ENCODE assay signal across 19 cellular contexts in genomic region chr7:25395976-25396375, GRCh38.
DNase-seq lines count a peak whose midpoint lies in the region; ATAC-seq, FAIRE-seq and TF ChIP-seq lines count a peak whose summit lies in the region.
"Had no signal": no experiment of that assay in that cellular context is flagged by ENCODE, and none has a peak within 500 bp of the region (broad histone marks: within the 10 kb centered on the region; RNA-seq: fewer than 3 reads in every experiment).

No MANE protein-coding gene starts in this region.

- H2AFZ ChIP-seq in H1 (ENCODE audit: low read length) (no peak overlapping the region), mesenchymal stem cell (ENCODE audit: low read depth, low read length) (no peak overlapping the region)

- H3K4me1 ChIP-seq in H1 (replicated peaks in 1 of 4; ENCODE audit: control insufficient read depth in 3 of 4, insufficient read depth in 4 of 4, low read length in 3 of 4) (no peaks in the 10 kb centered on the region), mesenchymal stem cell (ENCODE audit: control insufficient read depth, insufficient read depth, low read depth, low read length) (peaks cover 8% of the 10 kb centered on the region), thyroid gland (peaks cover 0 to 5% of the 10 kb centered on the region in 2 donors)

- H3K27me3 ChIP-seq in H1 (replicated peaks in 1 of 4; ENCODE audit: control insufficient read depth in 3 of 4, extremely low read depth in 1 of 4, insufficient read depth in 3 of 4, low read length in 3 of 4) (no peaks in the 10 kb centered on the region), mesenchymal stem cell (ENCODE audit: control insufficient read depth in 1 of 2, insufficient read depth in 1 of 2, low read length in 2 of 2) (no peaks in the 10 kb centered on the region), thyroid gland (no peaks in the 10 kb centered on the region)

- no peak overlapping the region for H3K56ac ChIP-seq in H1 (replicated peaks; ENCODE audit: insufficient read length, low read depth, low read length)

- H3K79me1 ChIP-seq in H1 (ENCODE audit: low read depth, low read length) = no peaks in the 10 kb centered on the region
- no peaks in the 10 kb centered on the region for H3K79me1 ChIP-seq in mesenchymal stem cell (replicated peaks; ENCODE audit: low read length, poor library complexity, severe bottlenecking)

- H3K9ac ChIP-seq in H1 (replicated peaks in 1 of 4; ENCODE audit: extremely low read depth in 1 of 4, low read depth in 3 of 4, low read length in 3 of 4) = no peak overlapping the region
- H3K9ac ChIP-seq in mesenchymal stem cell (ENCODE audit: low read length) = no peak overlapping the region

- H2BK120ac ChIP-seq in H1 (replicated peaks; ENCODE audit: low read depth, low read length) (no peak overlapping the region), mesenchymal stem cell (ENCODE audit: low read depth, low read length) (no peak overlapping the region)

- ATAC-seq in HG03520 (IDR thresholded peaks at IDR 0.05; ENCODE audit: unreplicated experiment) = no peak
- ATAC-seq: CD8-positive, alpha-beta T cell had no signal

- H3K9me3 ChIP-seq in H1 (ENCODE audit: insufficient read depth in 2 of 2, low read depth in 1 of 2, low read length in 1 of 2) (no peaks in the 10 kb centered on the region), mesenchymal stem cell (ENCODE audit: control insufficient read depth, low read length) (no peaks in the 10 kb centered on the region), thyroid gland (no peaks in the 10 kb centered on the region)

- H3K23ac ChIP-seq in H1 (ENCODE audit: insufficient read length) (no peak overlapping the region), mesenchymal stem cell (ENCODE audit: low read length in 2 of 2) (no peak overlapping the region)

- intact Hi-C loops in thyroid gland (cut with DNase I) = loop anchor here (10.0 kb wide), 1 partner anchor 459 kb away; no protein-coding TSS in a partner anchor

- TF ChIP-seq RAD21 in H1 (IDR thresholded peaks at IDR 0.05 in 1 of 2, conservative IDR thresholded peaks at IDR 0.05 in 1 of 2; ENCODE audit: low read depth in 2 of 2, low read length in 2 of 2) = peak in 1 of 2 experiments; percentile 18; a peak in 1 of 4 replicates

- no peaks in the 10 kb centered on the region for H3K79me2 ChIP-seq in H1 (ENCODE audit: control insufficient read depth in 1 of 2, insufficient read depth in 2 of 2, low read length in 2 of 2)

- TF ChIP-seq POLR2A in H1 (IDR thresholded peaks at IDR 0.05; ENCODE audit: control extremely low read depth in 1 of 2, low read depth in 2 of 2, low read length in 2 of 2) (no peak), thyroid gland (IDR thresholded peaks at IDR 0.05) (no peak)

- FAIRE-seq in H1 (lab: Jason Lieb, UNC) = no peak
- FAIRE-seq: D721Med, GM12891 had no signal

- H3K27ac ChIP-seq in H1 (ENCODE audit: low read depth, low read length) (no peak overlapping the region), mesenchymal stem cell (ENCODE audit: low read length, poor library complexity, severe bottlenecking) (no peak overlapping the region), thyroid gland (peak overlapping the region in 2 of 3 donors; percentile 67 to 89)
- H3K27ac ChIP-seq: 22Rv1, HL-60 had no signal

- no peak overlapping the region for H3K18ac ChIP-seq in H1 (ENCODE audit: extremely low read depth, low read length)
- H3K18ac ChIP-seq in mesenchymal stem cell (ENCODE audit: low read depth in 1 of 2, low read length in 2 of 2) = no peak overlapping the region

- no peaks in the 10 kb centered on the region for H3K9me3 Mint-ChIP-seq in endothelial cell (ENCODE audit: unreplicated experiment)
- H3K9me3 Mint-ChIP-seq: CD14-positive monocyte; CD8-positive, alpha-beta T cell had no signal

- H2AK5ac ChIP-seq in H1 (ENCODE audit: low read depth, low read length) = no peak overlapping the region
- H2AK5ac ChIP-seq in mesenchymal stem cell (ENCODE audit: low read length, severe bottlenecking) = peak overlapping the region; percentile 57

- no peak overlapping the region for H3K4ac ChIP-seq in H1 (replicated peaks; ENCODE audit: insufficient read length, low read depth, low read length)
- H3K4ac ChIP-seq in mesenchymal stem cell (ENCODE audit: low read depth in 1 of 2, low read length in 2 of 2) = no peak overlapping the region

- no peaks in the 10 kb centered on the region for H3K36me3 Mint-ChIP-seq in endothelial cell (ENCODE audit: low read depth, unreplicated experiment)
- H3K36me3 Mint-ChIP-seq: CD14-positive monocyte; CD8-positive, alpha-beta T cell had no signal

- H3K4me3 ChIP-seq in H1 (ENCODE audit: extremely low read depth in 1 of 4, insufficient read depth in 2 of 4, low read depth in 3 of 4, low read length in 4 of 4) (no peak overlapping the region), mesenchymal stem cell (ENCODE audit: insufficient read depth in 1 of 2, low read depth in 1 of 2, low read length in 2 of 2) (no peak overlapping the region), thyroid gland (replicated peaks in 1 of 3) (no peak overlapping the region)

- H3K27me3 Mint-ChIP-seq in endothelial cell (ENCODE audit: unreplicated experiment) = no peaks in the 10 kb centered on the region

- H4K5ac ChIP-seq in H1 (ENCODE audit: insufficient read length, low read depth, low read length) = no peak overlapping the region

- TF ChIP-seq CTCF in H1 (IDR thresholded peaks at IDR 0.05; ENCODE audit: control extremely low read depth in 1 of 3, insufficient read depth in 1 of 3, low read depth in 1 of 3, low read length in 3 of 3) (peak in 2 of 3 experiments; percentile 3; a peak in 2 of 4 replicates), thyroid gland (IDR thresholded peaks at IDR 0.05) (no peak), endothelial cell (IDR thresholded peaks at IDR 0.05; ENCODE audit: unreplicated experiment) (no peak)

- H2BK20ac ChIP-seq in H1 (ENCODE audit: low read length) = no peak overlapping the region

- peak; percentile 6 for DNase-seq in NCI-H82 (lab: John Stamatoyannopoulos, UW)
- no peak for DNase-seq in NCI-H82 treated with DMSO at 0.1 percent for 48 hours (lab: John Stamatoyannopoulos, UW; ENCODE audit: unreplicated experiment)
- no peak for DNase-seq in H1 (ENCODE audit: low read depth in 1 of 2, low spot score in 2 of 2)
- no peak for DNase-seq in mesenchymal stem cell
- DNase-seq in thyroid gland = no peak
- DNase-seq in NCI-H69 (lab: John Stamatoyannopoulos, UW) = no peak
- DNase-seq in endothelial cell (ENCODE audit: low spot score) = no peak
- DNase-seq: CD8-positive, alpha-beta T cell; COR-L47; DMS153; DMS79 treated with DMSO at 0.1 percent for 48 hours; EL; H7 had no signal

- TF ChIP-seq EP300 in H1 (IDR thresholded peaks at IDR 0.05; ENCODE audit: borderline replicate concordance in 1 of 2, low read depth in 2 of 2, low read length in 2 of 2) = no peak

- CTCF ChIA-PET in H1 (lab: Charles Lee; ENCODE audit: partially characterized antibody) = interaction anchor here (1.0 to 17.3 kb wide), 7 partner anchors 8 to 456 kb away, joined by 3 to 283 read pairs (median 5); no protein-coding TSS in a partner anchor

- no peak overlapping the region for H2BK12ac ChIP-seq in H1 (ENCODE audit: low read depth, low read length)
- H2BK12ac ChIP-seq in mesenchymal stem cell (ENCODE audit: low read length in 2 of 2) = no peak overlapping the region

- H4K8ac ChIP-seq in H1 (ENCODE audit: extremely low read depth, insufficient read depth, low read length) (no peak overlapping the region), mesenchymal stem cell (ENCODE audit: low read length) (no peak overlapping the region)

- H3K36me3 ChIP-seq in H1 (ENCODE audit: control insufficient read depth in 2 of 4, insufficient read depth in 4 of 4, low read length in 3 of 4) (no peaks in the 10 kb centered on the region), mesenchymal stem cell (ENCODE audit: control insufficient read depth in 1 of 2, insufficient read depth in 2 of 2, low read depth in 1 of 2, low read length in 2 of 2) (no peaks in the 10 kb centered on the region), thyroid gland (no peaks in the 10 kb centered on the region)

- H4K91ac ChIP-seq in H1 (replicated peaks; ENCODE audit: insufficient read length, low read length) = no peak overlapping the region
- no peak overlapping the region for H4K91ac ChIP-seq in mesenchymal stem cell (ENCODE audit: low read length)

- H3K4me3 Mint-ChIP-seq in endothelial cell (ENCODE audit: unreplicated experiment) = no peak overlapping the region
- H3K4me3 Mint-ChIP-seq: CD14-positive monocyte; CD8-positive, alpha-beta T cell had no signal

- no peak overlapping the region for H3K14ac ChIP-seq in H1 (ENCODE audit: insufficient read length)
- H3K14ac ChIP-seq in mesenchymal stem cell (ENCODE audit: low read length in 2 of 2) = no peak overlapping the region

- H2BK15ac ChIP-seq in H1 (ENCODE audit: low read length) = no peak overlapping the region
- H2BK15ac ChIP-seq in mesenchymal stem cell (ENCODE audit: low read depth, poor library complexity, severe bottlenecking) = no peak overlapping the region

- H3K23me2 ChIP-seq in H1 (ENCODE audit: low read depth, low read length) = no peaks in the 10 kb centered on the region

- no peak overlapping the region for H2BK5ac ChIP-seq in H1 (ENCODE audit: low read depth, low read length)
- H2BK5ac ChIP-seq in mesenchymal stem cell (ENCODE audit: low read depth, low read length, poor library complexity, severe bottlenecking) = no peak overlapping the region

- peaks cover 6% of the 10 kb centered on the region for H3K4me1 Mint-ChIP-seq in endothelial cell (ENCODE audit: unreplicated experiment)
- H3K4me1 Mint-ChIP-seq: CD14-positive monocyte had no signal

- no peak overlapping the region for H3K27ac Mint-ChIP-seq in endothelial cell (ENCODE audit: unreplicated experiment)
- H3K27ac Mint-ChIP-seq: CD14-positive monocyte; CD8-positive, alpha-beta T cell had no signal

- H4K20me1 ChIP-seq in H1 (replicated peaks in 1 of 2; ENCODE audit: control insufficient read depth in 1 of 2, insufficient read depth in 2 of 2, low read length in 2 of 2) = no peaks in the 10 kb centered on the region

- POLR2A ChIA-PET in H1 (lab: Charles Lee; ENCODE audit: partially characterized antibody) = no interaction called here

- WGBS in H1 (ENCODE audit: extremely low coverage in 1 of 2, insufficient coverage in 1 of 2, insufficient read length in 1 of 2, insufficient replicate concordance in 2 of 2, low coverage in 1 of 2, low lambda C conversion rate in 2 of 2, missing lambda C conversion rate in 1 of 2), 2 experiments = 85% methylated on average over 5 of the region's 5 CpGs; no CpG with 5 or more reads in 1 of the 2 experiments
- 92% methylated on average over 5 of the region's 5 CpGs for WGBS in mesenchymal stem cell
- 89 to 90% methylated on average over 5 of the region's 5 CpGs for WGBS in thyroid gland, 2 donors

- H3K4me2 ChIP-seq in H1 (ENCODE audit: insufficient read depth in 1 of 2, low read depth in 2 of 2, low read length in 2 of 2) = no peak overlapping the region
- no peak overlapping the region for H3K4me2 ChIP-seq in mesenchymal stem cell (ENCODE audit: low read length, poor library complexity, severe bottlenecking)

TF ChIP-seq in H1, 55 proteins besides CTCF, POLR2A, EP300 and RAD21:
- TF ChIP-seq TCF12 (IDR thresholded peaks at IDR 0.05; ENCODE audit: low read depth, low read length) (no peak), CREB1 (IDR thresholded peaks at IDR 0.05) (no peak)

Comparison
In these comparisons a context has a peak if more than half of its experiments do, and no peak if none do; other contexts are left out.
1. H3K27ac ChIP-seq: peak in thyroid gland (2 of 3); none in H1 (single experiment) and mesenchymal stem cell (single experiment).
2. CTCF ChIP-seq: peak in H1 (2 of 3); none in thyroid gland (0 of 6) and endothelial cell (single experiment).